8 cellular contexts compared by ENCODE assay signal in the genomic region with DNA sequence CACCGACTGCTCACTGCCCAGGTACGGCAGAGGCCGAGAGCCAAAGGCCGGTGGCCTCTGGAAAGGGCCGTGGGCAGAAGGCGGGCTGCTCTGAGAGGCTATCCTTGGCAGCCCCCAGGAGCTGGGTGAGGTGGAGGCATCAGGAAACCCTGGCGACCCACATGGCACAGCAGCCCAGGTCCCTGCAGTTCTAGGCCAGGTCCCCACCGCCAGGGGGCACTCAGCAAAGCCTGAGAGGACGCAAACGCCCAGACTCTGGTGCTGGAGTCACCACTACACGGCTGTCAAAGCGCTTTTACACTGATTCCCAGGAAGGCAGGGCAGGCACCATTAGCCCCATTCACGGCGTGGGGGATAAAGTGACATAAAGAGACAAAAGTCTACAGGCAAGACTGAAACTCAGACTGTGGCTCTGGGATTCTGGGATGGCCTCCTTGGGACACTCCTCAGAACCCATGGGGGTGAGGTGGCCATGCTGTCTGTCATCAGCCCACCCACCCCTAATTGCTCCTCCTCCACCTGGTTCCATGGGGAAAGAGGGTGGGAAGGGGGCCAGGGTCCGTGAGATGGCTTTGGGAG. TPM values are rescaled to one million over a fixed set of nuclear protein-coding genes. Genes with fewer than 3 reads are reported as not detected.
DNase-seq lines count a peak whose midpoint lies in the region; ATAC-seq and TF ChIP-seq lines count a peak whose summit lies in the region.

No MANE protein-coding gene starts in this region.

- peak overlapping the region; percentile 59; the same call in 1 of the 2 replicates for H2AFZ ChIP-seq in OCI-LY3 (ENCODE audit: low read depth, low read length)

- H3K4me2 ChIP-seq in OCI-LY3 (ENCODE audit: low read length) = peak overlapping the region; percentile 67

- H3K9me3 ChIP-seq in ES-I3 (ENCODE audit: control insufficient read depth, insufficient read depth, low read length) (no peaks in the 10 kb centered on the region), OCI-LY3 (ENCODE audit: insufficient read depth, low read length) (no peaks in the 10 kb centered on the region)

- DNase-seq in HT1080 (ENCODE audit: low read depth) = peak; percentile 69
- peak; percentile 89 for DNase-seq in activated T-cell treated with anti-CD3 and anti-CD28 coated beads for 1 hour (ENCODE audit: low read depth)
- DNase-seq in erythroblast (lab: John Stamatoyannopoulos, UW) = peak; percentile 75 to 88
- peak; percentile 86 for DNase-seq in myocyte (ENCODE audit: low read depth)
- peak; percentile 95 for DNase-seq in stimulated activated CD8-positive, alpha-beta memory T cell treated with anti-CD3 and anti-CD28 coated beads, Interleukin-4, amount 100 ng/mL, for 48 hours

- peak overlapping the region; percentile 56 for H3K4me3 ChIP-seq in OCI-LY3 (ENCODE audit: low read length)

- no peaks in the 10 kb centered on the region for H3K79me2 ChIP-seq in OCI-LY3 (ENCODE audit: low read length)

- H4K20me1 ChIP-seq in OCI-LY3 (ENCODE audit: insufficient read depth, low read length) = no peaks in the 10 kb centered on the region

- H3K27me3 ChIP-seq in OCI-LY3 (ENCODE audit: low read depth, low read length) = no peaks in the 10 kb centered on the region

- TF ChIP-seq CTCF in OCI-LY3 (IDR thresholded peaks at IDR 0.05; ENCODE audit: low read depth, low read length) = peak; percentile 64

- ATAC-seq in HG03520 (IDR thresholded peaks at IDR 0.05; ENCODE audit: unreplicated experiment) = no peak

- H3K9ac ChIP-seq in ES-I3 (ENCODE audit: low read depth, low read length) (peak overlapping the region; percentile 55; the same call in 1 of the 2 replicates), OCI-LY3 (ENCODE audit: low read length) (no peak overlapping the region)

- peaks cover 10% of the 10 kb centered on the region; the same call in 1 of the 2 replicates for H3K4me1 ChIP-seq in ES-I3 (ENCODE audit: insufficient read depth, low read length)
- peaks cover 13% of the 10 kb centered on the region for H3K4me1 ChIP-seq in OCI-LY3 (ENCODE audit: low read length)

- H3K36me3 ChIP-seq in ES-I3 (ENCODE audit: insufficient read depth, low read length) = peaks cover 3% of the 10 kb centered on the region; the same call in 1 of the 2 replicates
- no peaks in the 10 kb centered on the region for H3K36me3 ChIP-seq in OCI-LY3 (replicated peaks; ENCODE audit: low read depth, low read length)

- no peak overlapping the region for H3K27ac ChIP-seq in OCI-LY3 (ENCODE audit: low read length)

- no peak for TF ChIP-seq POLR2A in erythroblast (IDR thresholded peaks at IDR 0.05; ENCODE audit: low read length)

RNA-seq across cellular contexts. Expression of a gene that starts 4.9 kb away (rescaled TPM):
- 20.3 and 20.4 TPM in 2 replicates for total RNA-seq in HT1080 (2014; rRNA removed; shearing (Covaris generic))
- polyA plus RNA-seq in HT1080 (2015; cell fraction: cytosol; rRNA removed) = 16.7 and 19.8 TPM in 2 replicates
- polyA plus RNA-seq in HT1080 (2015; cell fraction: nucleus; rRNA removed) = 96.6 and 102 TPM in 2 replicates
- total RNA-seq in myocyte = 52.4 and 88.3 TPM in 2 replicates
- 78.1 TPM for polyA plus RNA-seq in myocyte (2012)

RNA-seq across cellular contexts. Expression of a gene that starts 20.5 kb away (rescaled TPM):
- total RNA-seq in HT1080 (2014; rRNA removed; shearing (Covaris generic)) = 12.9 and 14.7 TPM in 2 replicates
- polyA plus RNA-seq in HT1080 (2015; cell fraction: cytosol; rRNA removed) = 8.8 and 10.2 TPM in 2 replicates
- polyA plus RNA-seq in HT1080 (2015; cell fraction: nucleus; rRNA removed) = 171 and 178 TPM in 2 replicates
- 24.4 and 38.2 TPM in 2 replicates for total RNA-seq in myocyte
- 38.4 TPM for polyA plus RNA-seq in myocyte (2012)
